In the genomic region with DNA sequence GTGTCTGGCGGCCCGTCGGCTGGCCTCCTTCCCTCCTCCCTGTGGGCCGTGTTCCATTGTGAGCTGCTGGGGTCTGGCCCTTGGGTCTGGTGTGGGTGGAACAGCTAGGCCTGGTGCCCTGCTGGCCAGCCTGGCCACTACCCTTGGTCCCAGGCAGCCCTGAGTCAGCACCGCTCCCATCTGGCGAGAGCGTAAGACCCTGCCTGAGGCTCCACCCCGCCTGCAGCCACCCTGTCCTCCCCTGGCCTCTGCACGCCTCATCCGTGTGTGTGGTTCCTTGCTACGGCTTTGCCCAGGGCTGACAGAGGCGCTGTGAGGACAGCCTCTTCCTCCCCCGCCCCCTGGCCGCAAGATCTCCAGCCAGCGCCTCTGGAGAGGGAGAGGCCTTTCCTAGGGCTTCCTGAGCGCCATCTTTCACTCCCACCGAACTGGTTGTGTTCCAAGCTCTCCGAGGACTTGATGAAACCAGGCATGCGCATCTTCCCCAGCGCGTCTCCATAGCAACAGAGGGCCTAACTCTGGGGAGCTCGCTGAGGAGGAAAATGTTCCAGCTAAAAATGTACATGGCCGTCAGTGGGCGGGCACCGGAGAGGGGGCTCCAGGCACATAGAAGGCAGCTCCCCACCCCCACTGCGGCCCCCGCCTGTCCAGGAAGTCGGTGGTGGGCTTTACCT, we compare ENCODE assay signal across 8 cellular contexts.
A peak's percentile ranks its signal among the peaks of the same experiment; 100 is the strongest.
DNase-seq lines count a peak whose midpoint lies in the region; TF ChIP-seq lines count a peak whose summit lies in the region.

No MANE protein-coding gene starts in this region.

- no peaks in the 10 kb centered on the region for H3K27me3 ChIP-seq in mesendoderm (ENCODE audit: insufficient read depth, low read length, poor library complexity)
- no peaks in the 10 kb centered on the region for H3K27me3 ChIP-seq in tibial artery
- H3K27me3 ChIP-seq in Karpas-422 (ENCODE audit: low read length), result no peaks in the 10 kb centered on the region

- DNase-seq in DMS 273 (lab: John Stamatoyannopoulos, UW; ENCODE audit: unreplicated experiment) (peak; percentile 97), NCI-H2227 treated with DMSO at 0.1 percent for 48 hours (lab: John Stamatoyannopoulos, UW) (peak; percentile 93), chondrocyte (ENCODE audit: low spot score) (peak; percentile 82), mesendoderm (no peak), tibial artery (peak; percentile 89 to 96), NCI-H1436 treated with DMSO at 0.1 percent for 48 hours (lab: John Stamatoyannopoulos, UW) (no peak), Karpas-422 (no peak), HPDE6-E6E7 (ENCODE audit: extremely low spot score) (no peak)

- H3K18ac ChIP-seq in mesendoderm (ENCODE audit: low read length), result peak overlapping the region; percentile 10

- H2AFZ ChIP-seq in Karpas-422 (ENCODE audit: low read length), result no peak overlapping the region

- H3K4ac ChIP-seq in mesendoderm (ENCODE audit: low read depth, low read length), result no peak overlapping the region

- H3K4me3 ChIP-seq in mesendoderm (ENCODE audit: low read length) (no peak overlapping the region), tibial artery (peak overlapping the region in 1 of 2 donors; percentile 6), Karpas-422 (ENCODE audit: low read length) (no peak overlapping the region)

- peaks cover 87% of the 10 kb centered on the region for H3K4me1 Mint-ChIP-seq in chondrocyte (ENCODE audit: low read depth)

- no peak overlapping the region for H4K5ac ChIP-seq in mesendoderm (ENCODE audit: low read length)

- H4K20me1 ChIP-seq in Karpas-422 (ENCODE audit: insufficient read depth, low read depth, low read length), result peaks cover 3% of the 10 kb centered on the region; the same call in 1 of the 2 replicates

- H3K9me3 ChIP-seq in tibial artery, result no peaks in the 10 kb centered on the region
- H3K9me3 ChIP-seq in Karpas-422 (ENCODE audit: low read length), result no peaks in the 10 kb centered on the region

- H3K4me1 ChIP-seq in mesendoderm (ENCODE audit: control insufficient read depth, low read depth, low read length), result peaks cover 14% of the 10 kb centered on the region
- H3K4me1 ChIP-seq in tibial artery, result peaks cover 18 to 94% (median 85%) of the 10 kb centered on the region in 4 donors
- H3K4me1 ChIP-seq in Karpas-422 (ENCODE audit: low read length), result peaks cover 20% of the 10 kb centered on the region

- H2AK5ac ChIP-seq in mesendoderm (ENCODE audit: low read length), result no peak overlapping the region

- H3K79me2 ChIP-seq in mesendoderm (ENCODE audit: control insufficient read depth, insufficient read depth, low read length) (no peaks in the 10 kb centered on the region), Karpas-422 (ENCODE audit: low read length) (no peaks in the 10 kb centered on the region)

- H3K4me3 Mint-ChIP-seq in chondrocyte (ENCODE audit: unreplicated experiment), result no peak overlapping the region

- H2BK5ac ChIP-seq in mesendoderm (ENCODE audit: low read length), result no peak overlapping the region

- H3K36me3 Mint-ChIP-seq in chondrocyte (ENCODE audit: low read depth), result peaks cover 6% of the 10 kb centered on the region

- H3K9ac ChIP-seq in mesendoderm (ENCODE audit: low read length), result no peak overlapping the region
- H3K9ac ChIP-seq in Karpas-422 (ENCODE audit: low read length), result no peak overlapping the region

- peak overlapping the region; percentile 57 for H3K56ac ChIP-seq in mesendoderm (ENCODE audit: low read length)

- H3K9me3 Mint-ChIP-seq in chondrocyte (ENCODE audit: low read depth), result no peaks in the 10 kb centered on the region

- H3K4me2 ChIP-seq in mesendoderm (ENCODE audit: low read length), result no peak overlapping the region
- no peak overlapping the region for H3K4me2 ChIP-seq in Karpas-422 (ENCODE audit: low read depth, low read length, poor library complexity, severe bottlenecking)

- H3K27me3 Mint-ChIP-seq in chondrocyte (ENCODE audit: low read depth), result no peaks in the 10 kb centered on the region

- WGBS in mesendoderm (ENCODE audit: extremely low coverage, insufficient coverage, low lambda C conversion rate), result no CpG with 5 or more reads among the region's 28 CpGs

- intact Hi-C loops in tibial artery (cut with DNase I; ENCODE audit: low total_unique reads), result no loop called here

- H3K27ac ChIP-seq in mesendoderm (ENCODE audit: low read depth, low read length) (no peak overlapping the region), tibial artery (peak overlapping the region; percentile 94 to 95), Karpas-422 (ENCODE audit: low read length) (no peak overlapping the region)

- peak overlapping the region; percentile 11 for H3K23ac ChIP-seq in mesendoderm (ENCODE audit: low read length)

- H2BK15ac ChIP-seq in mesendoderm (replicated peaks; ENCODE audit: low read depth), result no peak overlapping the region

- TF ChIP-seq CTCF in chondrocyte (IDR thresholded peaks at IDR 0.05), result no peak
- peak; percentile 46 to 65 for TF ChIP-seq CTCF in tibial artery (IDR thresholded peaks at IDR 0.05)

- H3K36me3 ChIP-seq in mesendoderm (ENCODE audit: control insufficient read depth, insufficient read depth, low read length) (no peaks in the 10 kb centered on the region), tibial artery (peaks cover 0 to 26% (median 12%) of the 10 kb centered on the region in 3 donors), Karpas-422 (ENCODE audit: insufficient read depth, low read length) (peaks cover 21% of the 10 kb centered on the region)

- no peak overlapping the region for H4K8ac ChIP-seq in mesendoderm (ENCODE audit: low read depth, low read length)

- no peaks in the 10 kb centered on the region for H3K79me1 ChIP-seq in mesendoderm (ENCODE audit: low read length)

- H3K27ac Mint-ChIP-seq in chondrocyte (ENCODE audit: unreplicated experiment), result peak overlapping the region; percentile 95

- no peaks in the 10 kb centered on the region for H3K9me2 ChIP-seq in Karpas-422 (replicated peaks; ENCODE audit: insufficient read depth, low read length)

- no peak overlapping the region for H2BK120ac ChIP-seq in mesendoderm (ENCODE audit: low read depth, low read length)

Comparison
In these comparisons a context has a peak if more than half of its experiments do, and no peak if none do; other contexts are left out.
1. DNase-seq: peak in DMS 273 (single experiment), NCI-H2227 treated with DMSO at 0.1 percent for 48 hours (single experiment), chondrocyte (single experiment) and tibial artery (2 of 2); none in mesendoderm (single experiment), NCI-H1436 treated with DMSO at 0.1 percent for 48 hours (single experiment), Karpas-422 (single experiment) and HPDE6-E6E7 (single experiment).
2. H3K27ac ChIP-seq: peak in tibial artery (2 of 2); none in mesendoderm (single experiment) and Karpas-422 (single experiment).